1 cellular context compared by ENCODE assay signal in genomic region chr20:48638546-48638945, GRCh38.
TF ChIP-seq lines count a peak whose summit lies in the region.

No MANE protein-coding gene starts in this region.

TF ChIP-seq in HCT116, 20 proteins besides CTCF, POLR2A, EP300 and RAD21 (continued from another document):
- TF ChIP-seq ATF3 (IDR thresholded peaks at IDR 0.05) = no peak
